Comparison of ENCODE assay signal across 39 cellular contexts in the genomic region with DNA sequence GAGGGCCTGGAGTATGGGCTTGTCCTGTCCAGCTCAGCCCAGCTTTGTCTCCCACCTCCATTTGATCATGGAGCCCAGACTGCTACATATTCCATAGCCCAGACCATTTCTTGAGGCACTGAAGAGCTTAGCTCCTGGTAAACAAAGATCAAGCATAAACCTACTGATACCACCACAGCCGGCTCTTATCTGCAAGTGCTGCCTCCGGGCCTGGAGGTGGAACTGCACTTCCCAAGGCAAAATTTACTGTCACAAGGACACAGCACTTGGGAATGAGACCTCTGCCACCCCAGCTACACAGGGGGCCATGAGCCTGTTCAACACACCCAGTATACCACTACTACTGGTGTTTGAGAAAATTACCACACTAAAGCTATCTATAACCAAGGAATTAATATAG. TPM values are rescaled to one million over a fixed set of nuclear protein-coding genes. Genes with fewer than 3 reads are reported as not detected.
"Had no signal": no experiment of that assay in that cellular context is flagged by ENCODE, and none has a peak within 500 bp of the region (broad histone marks: within the 10 kb centered on the region; RNA-seq: fewer than 3 reads in every experiment).

No MANE protein-coding gene starts in this region.

- H3K36me3 ChIP-seq: adrenal gland, colonic mucosa, esophagus muscularis mucosa, gastrocnemius medialis, heart left ventricle, WERI-Rb-1 had no signal

- H3K27ac Mint-ChIP-seq: activated CD4-positive, alpha-beta memory T cell treated with anti-CD3 and anti-CD28 coated beads for 36 hours; activated CD4-positive, alpha-beta T cell treated with anti-CD3 and anti-CD28 coated beads for 36 hours; activated CD4-positive, alpha-beta T cell treated with anti-CD3 and anti-CD28 coated beads, Interleukin-2, amount 10 ng/mL, durations not matched to agents 24 days and 14 days; activated CD8-positive, alpha-beta memory T cell treated with anti-CD3 and anti-CD28 coated beads, Interleukin-2, amount 10 ng/mL, durations not matched to agents 7 days and 5 days; activated CD8-positive, alpha-beta T cell treated with anti-CD3 and anti-CD28 coated beads, Interleukin-2, amount 10 ng/mL, durations not matched to agents 7 days and 5 days; activated naive CD4-positive, alpha-beta T cell treated with anti-CD3 and anti-CD28 coated beads for 36 hours; activated naive CD4-positive, alpha-beta T cell treated with anti-CD3 and anti-CD28 coated beads, Interleukin-2, amount 50 U/mL, for 24 hours; activated naive CD8-positive, alpha-beta T cell treated with anti-CD3 and anti-CD28 coated beads for 36 hours; activated naive CD8-positive, alpha-beta T cell treated with anti-CD3 and anti-CD28 coated beads, Interleukin-2, amount 50 U/mL, for 24 hours; activated T-helper 1 cell treated with anti-CD3 and anti-CD28 coated beads, Interleukin-12 subunit alpha, Interleukin-12 subunit beta, Interleukin-2, Interleukin-4 antibody, amounts not matched to agents 30 ng/mL and 10 ng/mL and 1 ng/mL, durations not matched to agents 14 hours and 24 hours and 36 hours; activated T-helper 2 cell treated with anti-CD3 and anti-CD28 coated beads, Interferon-gamma antibody, Interleukin-2, Interleukin-4, amounts not matched to agents 10 μg/mL and 5 μg/mL and 100 μg/mL, durations not matched to agents 14 hours and 24 hours and 36 hours; dendritic cell treated with granulocyte-macrophage colony-stimulating factor and Interleukin-4, amounts not matched to agents 40 ng/mL and 50 ng/mL, for 4 days; T-helper 17 cell; T-helper 2 cell treated with Interferon-gamma antibody and Interleukin-4, amounts not matched to agents 5 μg/mL and 100 μg/mL, for 36 hours had no signal

- H3K4me1 ChIP-seq: adrenal gland, body of pancreas, colonic mucosa, esophagus muscularis mucosa, foreskin keratinocyte, gastrocnemius medialis, heart left ventricle had no signal

- H3K9me3 ChIP-seq: adrenal gland, body of pancreas, colonic mucosa, gastrocnemius medialis had no signal

- H3K27ac ChIP-seq: adrenal gland, body of pancreas, colonic mucosa, dorsolateral prefrontal cortex, esophagus muscularis mucosa, foreskin keratinocyte, gastrocnemius medialis, heart left ventricle, WERI-Rb-1 had no signal

- H3K4me3 Mint-ChIP-seq: activated CD4-positive, alpha-beta memory T cell treated with anti-CD3 and anti-CD28 coated beads for 36 hours; activated CD4-positive, alpha-beta T cell treated with anti-CD3 and anti-CD28 coated beads for 36 hours; activated CD4-positive, alpha-beta T cell treated with anti-CD3 and anti-CD28 coated beads, Interleukin-2, amount 10 ng/mL, durations not matched to agents 24 days and 14 days; activated CD8-positive, alpha-beta memory T cell treated with anti-CD3 and anti-CD28 coated beads, Interleukin-2, amount 10 ng/mL, durations not matched to agents 7 days and 5 days; activated CD8-positive, alpha-beta T cell treated with anti-CD3 and anti-CD28 coated beads, Interleukin-2, amount 10 ng/mL, durations not matched to agents 7 days and 5 days; activated naive CD4-positive, alpha-beta T cell treated with anti-CD3 and anti-CD28 coated beads for 36 hours; activated naive CD4-positive, alpha-beta T cell treated with anti-CD3 and anti-CD28 coated beads, Interleukin-2, amount 50 U/mL, for 24 hours; activated naive CD8-positive, alpha-beta T cell treated with anti-CD3 and anti-CD28 coated beads for 36 hours; activated naive CD8-positive, alpha-beta T cell treated with anti-CD3 and anti-CD28 coated beads, Interleukin-2, amount 50 U/mL, for 24 hours; activated T-helper 1 cell treated with anti-CD3 and anti-CD28 coated beads, Interleukin-12 subunit alpha, Interleukin-12 subunit beta, Interleukin-2, Interleukin-4 antibody, amounts not matched to agents 30 ng/mL and 10 ng/mL and 1 ng/mL, durations not matched to agents 14 hours and 24 hours and 36 hours; dendritic cell treated with granulocyte-macrophage colony-stimulating factor and Interleukin-4, amounts not matched to agents 40 ng/mL and 50 ng/mL, for 4 days; T-helper 17 cell; T-helper 2 cell treated with Interferon-gamma antibody and Interleukin-4, amounts not matched to agents 5 μg/mL and 100 μg/mL, for 36 hours had no signal

- H3K9me3 Mint-ChIP-seq: activated CD4-positive, alpha-beta T cell treated with anti-CD3 and anti-CD28 coated beads, Interleukin-2, amount 10 ng/mL, durations not matched to agents 24 days and 14 days; activated T-helper 1 cell treated with anti-CD3 and anti-CD28 coated beads, Interleukin-12 subunit alpha, Interleukin-12 subunit beta, Interleukin-2, Interleukin-4 antibody, amounts not matched to agents 30 ng/mL and 10 ng/mL and 1 ng/mL, durations not matched to agents 14 hours and 24 hours and 36 hours; activated T-helper 2 cell treated with anti-CD3 and anti-CD28 coated beads, Interferon-gamma antibody, Interleukin-2, Interleukin-4, amounts not matched to agents 10 μg/mL and 5 μg/mL and 100 μg/mL, durations not matched to agents 14 hours and 24 hours and 36 hours; dendritic cell treated with granulocyte-macrophage colony-stimulating factor and Interleukin-4, amounts not matched to agents 40 ng/mL and 50 ng/mL, for 4 days; T-helper 2 cell treated with Interferon-gamma antibody and Interleukin-4, amounts not matched to agents 5 μg/mL and 100 μg/mL, for 36 hours had no signal

- H3K27me3 ChIP-seq: adrenal gland, body of pancreas, colonic mucosa, esophagus muscularis mucosa, foreskin keratinocyte, gastrocnemius medialis, heart left ventricle had no signal

- H3K4me1 Mint-ChIP-seq: activated CD4-positive, alpha-beta T cell treated with anti-CD3 and anti-CD28 coated beads for 36 hours; activated CD4-positive, alpha-beta T cell treated with anti-CD3 and anti-CD28 coated beads, Interleukin-2, amount 10 ng/mL, durations not matched to agents 24 days and 14 days; activated CD8-positive, alpha-beta memory T cell treated with anti-CD3 and anti-CD28 coated beads, Interleukin-2, amount 10 ng/mL, durations not matched to agents 7 days and 5 days; activated naive CD4-positive, alpha-beta T cell treated with anti-CD3 and anti-CD28 coated beads, Interleukin-2, amount 50 U/mL, for 24 hours; activated naive CD8-positive, alpha-beta T cell treated with anti-CD3 and anti-CD28 coated beads for 36 hours; activated naive CD8-positive, alpha-beta T cell treated with anti-CD3 and anti-CD28 coated beads, Interleukin-2, amount 50 U/mL, for 24 hours; T-helper 17 cell had no signal

- ATAC-seq: activated CD4-positive, alpha-beta T cell treated with anti-CD3 and anti-CD28 coated beads for 36 hours; activated CD8-positive, alpha-beta memory T cell treated with anti-CD3 and anti-CD28 coated beads, Interleukin-2, amount 10 ng/mL, durations not matched to agents 7 days and 5 days; activated CD8-positive, alpha-beta T cell treated with anti-CD3 and anti-CD28 coated beads, Interleukin-2, amount 10 ng/mL, durations not matched to agents 7 days and 5 days; body of pancreas; foreskin keratinocyte; gastrocnemius medialis; heart left ventricle; T-helper 17 cell had no signal

- H3K36me3 Mint-ChIP-seq: activated CD4-positive, alpha-beta memory T cell treated with anti-CD3 and anti-CD28 coated beads for 36 hours; activated CD8-positive, alpha-beta memory T cell treated with anti-CD3 and anti-CD28 coated beads, Interleukin-2, amount 10 ng/mL, durations not matched to agents 7 days and 5 days; activated naive CD4-positive, alpha-beta T cell treated with anti-CD3 and anti-CD28 coated beads, Interleukin-2, amount 50 U/mL, for 24 hours; activated naive CD8-positive, alpha-beta T cell treated with anti-CD3 and anti-CD28 coated beads for 36 hours had no signal

- DNase-seq: activated CD4-positive, alpha-beta memory T cell treated with anti-CD3 and anti-CD28 coated beads for 36 hours; activated CD4-positive, alpha-beta T cell treated with anti-CD3 and anti-CD28 coated beads for 36 hours; activated CD4-positive, alpha-beta T cell treated with anti-CD3 and anti-CD28 coated beads, Interleukin-2, amount 10 ng/mL, durations not matched to agents 24 days and 14 days; activated CD4-positive, CD25-positive, alpha-beta regulatory T cell; activated CD4-positive, CD25-positive, alpha-beta regulatory T cell treated with anti-CD3 and anti-CD28 coated beads, Interleukin-2, amount 50 U/mL, for 72 hours; activated CD8-positive, alpha-beta memory T cell treated with anti-CD3 and anti-CD28 coated beads, Interleukin-2, amount 10 ng/mL, durations not matched to agents 7 days and 5 days; activated CD8-positive, alpha-beta memory T cell treated with anti-CD3 and anti-CD28 coated beads, Interleukin-2, amount 50 U/mL, for 4 hours; activated CD8-positive, alpha-beta T cell treated with anti-CD3 and anti-CD28 coated beads, Interleukin-2, amount 10 ng/mL, durations not matched to agents 7 days and 5 days; activated effector memory CD4-positive, alpha-beta T cell treated with anti-CD3 and anti-CD28 coated beads, Interleukin-2, amount 50 U/mL, for 16 hours; activated naive CD4-positive, alpha-beta T cell treated with anti-CD3 and anti-CD28 coated beads for 36 hours; activated naive CD8-positive, alpha-beta T cell treated with anti-CD3 and anti-CD28 coated beads for 36 hours; activated naive CD8-positive, alpha-beta T cell treated with anti-CD3 and anti-CD28 coated beads, Interleukin-2, amount 50 U/mL, for 24 hours; activated T-cell treated with anti-CD3 and anti-CD28 coated beads, Interleukin-2, amount 50 U/mL, for 1 hour; activated T-cell treated with anti-CD3 and anti-CD28 coated beads, Interleukin-2, amount 50 U/mL, for 48 hours; adrenal gland; amygdala; aorta; body of pancreas; central memory CD4-positive, alpha-beta T cell; cerebellar nuclear complex; colonic mucosa; dorsolateral prefrontal cortex; effector memory CD4-positive, alpha-beta T cell; erythroblast; foreskin keratinocyte; gastrocnemius medialis; glutamatergic neuron; heart left ventricle; T-helper 1 cell; T-helper 17 cell; T1000; WERI-Rb-1 had no signal

- H3K4me3 ChIP-seq: adrenal gland, body of pancreas, colonic mucosa, dorsolateral prefrontal cortex, esophagus muscularis mucosa, gastrocnemius medialis, heart left ventricle had no signal

- H3K27me3 Mint-ChIP-seq: activated CD4-positive, alpha-beta memory T cell treated with anti-CD3 and anti-CD28 coated beads for 36 hours; activated CD4-positive, alpha-beta T cell treated with anti-CD3 and anti-CD28 coated beads, Interleukin-2, amount 10 ng/mL, durations not matched to agents 24 days and 14 days; activated CD8-positive, alpha-beta memory T cell treated with anti-CD3 and anti-CD28 coated beads, Interleukin-2, amount 10 ng/mL, durations not matched to agents 7 days and 5 days; activated naive CD8-positive, alpha-beta T cell treated with anti-CD3 and anti-CD28 coated beads for 36 hours; dendritic cell treated with granulocyte-macrophage colony-stimulating factor and Interleukin-4, amounts not matched to agents 40 ng/mL and 50 ng/mL, for 4 days; T-helper 17 cell had no signal

RNA-seq across cellular contexts. Expression of a gene that starts 53.7 kb away (rescaled TPM):
- total RNA-seq: activated CD4-positive, alpha-beta memory T cell treated with anti-CD3 and anti-CD28 coated beads for 36 hours; activated CD4-positive, alpha-beta T cell treated with anti-CD3 and anti-CD28 coated beads for 36 hours; activated CD4-positive, alpha-beta T cell treated with anti-CD3 and anti-CD28 coated beads, Interleukin-2, amount 10 ng/mL, durations not matched to agents 24 days and 14 days; activated CD8-positive, alpha-beta memory T cell treated with anti-CD3 and anti-CD28 coated beads for 36 hours; activated CD8-positive, alpha-beta memory T cell treated with anti-CD3 and anti-CD28 coated beads, Interleukin-2, amount 10 ng/mL, durations not matched to agents 7 days and 5 days; activated CD8-positive, alpha-beta T cell treated with anti-CD3 and anti-CD28 coated beads, Interleukin-2, amount 10 ng/mL, durations not matched to agents 7 days and 5 days; activated naive CD4-positive, alpha-beta T cell treated with anti-CD3 and anti-CD28 coated beads for 36 hours; activated naive CD8-positive, alpha-beta T cell treated with anti-CD3 and anti-CD28 coated beads for 36 hours; activated T-helper 1 cell treated with anti-CD3 and anti-CD28 coated beads, Interleukin-12 subunit alpha, Interleukin-12 subunit beta, Interleukin-2, Interleukin-4 antibody, amounts not matched to agents 30 ng/mL and 10 ng/mL and 1 ng/mL, durations not matched to agents 14 hours and 24 hours and 36 hours; activated T-helper 2 cell treated with anti-CD3 and anti-CD28 coated beads, Interferon-gamma antibody, Interleukin-2, Interleukin-4, amounts not matched to agents 10 μg/mL and 5 μg/mL and 100 μg/mL, durations not matched to agents 14 hours and 24 hours and 36 hours; adrenal gland; aorta; body of pancreas; colonic mucosa; esophagus muscularis mucosa; foreskin keratinocyte; gastrocnemius medialis; heart left ventricle; T-helper 17 cell had no signal
- polyA plus RNA-seq: adrenal gland, aorta, foreskin keratinocyte, heart left ventricle had no signal
